Comparison of ENCODE assay signal across 8 cellular contexts in genomic region chr19:46529622-46530451, GRCh38. TPM values are rescaled to one million over a fixed set of nuclear protein-coding genes. Genes with fewer than 3 reads are reported as not detected.
DNase-seq lines count a peak whose midpoint lies in the region; ATAC-seq and TF ChIP-seq lines count a peak whose summit lies in the region.

No MANE protein-coding gene starts in this region.

- WGBS in heart right ventricle, 2 donors: 7 to 10% methylated on average over 13 of the region's 13 CpGs

- H3K4me1 ChIP-seq in heart right ventricle (peaks cover 0 to 13% (median 7%) of the 10 kb centered on the region in 9 donors), gastrocnemius medialis (no peaks in the 10 kb centered on the region)

- peaks cover 7% of the 10 kb centered on the region for H3K9me3 Mint-ChIP-seq in activated naive CD8-positive, alpha-beta T cell treated with anti-CD3 and anti-CD28 coated beads, Interleukin-2, amount 10 ng/mL, durations not matched to agents 7 days and 5 days

- H3K9me3 ChIP-seq in heart right ventricle (peaks cover 0 to 3% (median 0%) of the 10 kb centered on the region in 11 donors), gastrocnemius medialis (no peaks in the 10 kb centered on the region)

- in situ Hi-C loops in gastrocnemius medialis (cut with MboI; ENCODE audit: low sequenced_read_pairs in 4 of 4): loop anchor here in 1 of 4 donors (10.0 kb wide), 1 partner anchor 135 kb away; the partner anchor contains the start of gene DACT3

- H3K36me3 ChIP-seq in heart right ventricle (no peaks in the 10 kb centered on the region), gastrocnemius medialis (no peaks in the 10 kb centered on the region)

- H3K27me3 Mint-ChIP-seq in activated naive CD8-positive, alpha-beta T cell treated with anti-CD3 and anti-CD28 coated beads, Interleukin-2, amount 10 ng/mL, durations not matched to agents 7 days and 5 days: no peaks in the 10 kb centered on the region

- TF ChIP-seq CTCF in heart right ventricle (IDR thresholded peaks at IDR 0.05) (peak; percentile 83 to 96 (median 91)), gastrocnemius medialis (IDR thresholded peaks at IDR 0.05 in 4 of 5, conservative IDR thresholded peaks at IDR 0.05 in 1 of 5) (peak; percentile 77 to 86 (median 83))

- no peak overlapping the region for H3K27ac ChIP-seq in heart right ventricle
- H3K27ac ChIP-seq in gastrocnemius medialis: no peak overlapping the region

- H3K4me1 Mint-ChIP-seq in activated naive CD8-positive, alpha-beta T cell treated with anti-CD3 and anti-CD28 coated beads, Interleukin-2, amount 10 ng/mL, durations not matched to agents 7 days and 5 days: peaks cover 26% of the 10 kb centered on the region

- peak; percentile 60 for ATAC-seq in activated naive CD8-positive, alpha-beta T cell treated with anti-CD3 and anti-CD28 coated beads, Interleukin-2, amount 10 ng/mL, durations not matched to agents 7 days and 5 days (ENCODE audit: low read depth)
- peak; percentile 51 to 81 (median 70) for ATAC-seq in heart right ventricle
- peak; percentile 30 to 54 for ATAC-seq in gastrocnemius medialis
- ATAC-seq in HG02852 (IDR thresholded peaks at IDR 0.05; ENCODE audit: unreplicated experiment): no peak
- ATAC-seq in HG03135 (IDR thresholded peaks at IDR 0.05; ENCODE audit: unreplicated experiment): no peak

- DNase-seq in ELR (ENCODE audit: low read depth): peak; percentile 60
- DNase-seq in M059J (ENCODE audit: low read depth): peak; percentile 77
- peak; percentile 78 for DNase-seq in SW480 (ENCODE audit: low spot score)
- DNase-seq in activated naive CD8-positive, alpha-beta T cell treated with anti-CD3 and anti-CD28 coated beads, Interleukin-2, amount 10 ng/mL, durations not matched to agents 7 days and 5 days: peak; percentile 84
- DNase-seq in heart right ventricle: peak; percentile 69 to 73
- DNase-seq in gastrocnemius medialis: peak; percentile 34 to 47

- H3K4me3 ChIP-seq in heart right ventricle (no peak overlapping the region), gastrocnemius medialis (no peak overlapping the region)

- H3K36me3 Mint-ChIP-seq in activated naive CD8-positive, alpha-beta T cell treated with anti-CD3 and anti-CD28 coated beads, Interleukin-2, amount 10 ng/mL, durations not matched to agents 7 days and 5 days: peaks cover 12% of the 10 kb centered on the region

- TF ChIP-seq POLR2A in gastrocnemius medialis (IDR thresholded peaks at IDR 0.05): no peak

- intact Hi-C loops in heart right ventricle (cut with DNase I) (loop anchor here in 8 of 10 donors (1.0 to 10.0 kb wide), 4 partner anchors 13 to 135 kb away; partner anchors contain the start of gene DACT3 (in 7 of the 8)), gastrocnemius medialis (cut with DNase I; ENCODE audit: low total_unique reads) (loop anchor here (1.0 kb wide), 1 partner anchor 13 kb away; no protein-coding TSS in a partner anchor)

- POLR2A ChIA-PET in activated naive CD8-positive, alpha-beta T cell treated with anti-CD3 and anti-CD28 coated beads, Interleukin-2, amount 10 ng/mL, durations not matched to agents 7 days and 5 days (lab: Charles Lee): interaction anchor here (1.5 to 2.0 kb wide), 2 partner anchors 9 to 70 kb away, joined by 5 to 8 read pairs; no protein-coding TSS in a partner anchor

- peak overlapping the region; percentile 45 for H3K4me3 Mint-ChIP-seq in activated naive CD8-positive, alpha-beta T cell treated with anti-CD3 and anti-CD28 coated beads, Interleukin-2, amount 10 ng/mL, durations not matched to agents 7 days and 5 days

- H3K27me3 ChIP-seq in heart right ventricle: peaks cover 0 to 13% (median 7%) of the 10 kb centered on the region in 7 donors
- H3K27me3 ChIP-seq in gastrocnemius medialis: peaks cover 11 to 19% (median 11%) of the 10 kb centered on the region in 3 donors

- H3K27ac Mint-ChIP-seq in activated naive CD8-positive, alpha-beta T cell treated with anti-CD3 and anti-CD28 coated beads, Interleukin-2, amount 10 ng/mL, durations not matched to agents 7 days and 5 days: peak overlapping the region; percentile 86

RNA-seq across cellular contexts. Expression of gene PNMA8B, which starts 34.2 kb away (rescaled TPM):
- 0.07 TPM in 1 of 2 replicates, not detected in the other for total RNA-seq in M059J (2014; rRNA removed; shearing (Covaris generic))
- total RNA-seq in activated naive CD8-positive, alpha-beta T cell treated with anti-CD3 and anti-CD28 coated beads, Interleukin-2, amount 10 ng/mL, durations not matched to agents 7 days and 5 days: under 1 TPM; 0.22 to 0.23 TPM
- under 1 TPM; 0.47 to 0.95 (median 0.65) TPM for total RNA-seq in heart right ventricle
- polyA plus RNA-seq in heart right ventricle: under 1 TPM; 0.37 to 0.81 TPM
- total RNA-seq in gastrocnemius medialis: under 1 TPM; 0.07 to 0.18 (median 0.15) TPM

RNA-seq across cellular contexts. Expression of gene PNMA8A, which starts 58.5 kb away (rescaled TPM):
- 3.1 and 5.0 TPM in 2 replicates for total RNA-seq in M059J (2014; rRNA removed; shearing (Covaris generic))
- total RNA-seq in activated naive CD8-positive, alpha-beta T cell treated with anti-CD3 and anti-CD28 coated beads, Interleukin-2, amount 10 ng/mL, durations not matched to agents 7 days and 5 days: 1 to 10 TPM; 1.7 to 1.8 TPM
- total RNA-seq in heart right ventricle (10 to 100 TPM in 3 of 10 donors, 1 to 10 TPM in 7; 7.2 to 12.3 (median 9.3) TPM), gastrocnemius medialis (under 1 TPM in 3 of 4 donors, not detected in 1; 0.13 to 0.83 (median 0.60) TPM)
- 1 to 10 TPM; 2.8 to 3.0 TPM for polyA plus RNA-seq in heart right ventricle

Comparison
In these comparisons a context has a peak if more than half of its experiments do, and no peak if none do; other contexts are left out.
1. ATAC-seq: peak in activated naive CD8-positive, alpha-beta T cell treated with anti-CD3 and anti-CD28 coated beads, Interleukin-2, amount 10 ng/mL, durations not matched to agents 7 days and 5 days (single experiment), heart right ventricle (8 of 8) and gastrocnemius medialis (2 of 2); none in HG02852 (single experiment) and HG03135 (single experiment).
2. Peak in every context shown above with its lines, with median percentiles within 50 percentile points of each other: DNase-seq.